In the genomic region with DNA sequence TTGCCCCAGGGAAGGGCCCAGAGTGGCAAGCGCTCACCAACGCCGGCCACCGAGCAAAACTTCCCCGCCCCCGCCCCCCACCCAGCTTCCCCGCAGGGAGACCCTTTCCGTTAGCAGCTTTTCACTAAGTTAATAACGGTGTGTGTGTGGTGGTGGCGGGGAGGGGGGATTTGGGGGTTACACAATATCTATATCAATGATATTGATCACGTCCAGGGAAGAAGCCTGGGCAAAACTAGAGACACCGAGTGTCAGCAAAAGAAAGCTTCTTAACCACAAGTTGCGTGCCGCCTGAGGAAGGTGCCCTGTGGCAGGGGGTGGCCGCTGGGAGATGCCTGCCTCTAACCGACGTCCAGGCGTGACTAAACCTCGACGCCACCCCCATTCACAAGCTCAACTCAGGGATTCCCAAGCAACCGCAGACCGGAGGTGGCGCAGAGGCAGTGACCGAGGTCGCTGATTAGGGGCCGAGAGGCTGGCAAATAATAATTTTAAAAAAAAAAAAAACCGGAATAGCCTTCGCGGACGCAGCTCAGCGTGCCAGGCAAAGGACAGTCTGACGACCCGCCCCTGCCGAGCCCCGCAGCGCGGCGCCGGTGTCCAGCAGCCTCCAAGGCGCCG, we compare ENCODE assay signal across 8 cellular contexts.
A peak's percentile ranks its signal among the peaks of the same experiment; 100 is the strongest.
DNase-seq lines count a peak whose midpoint lies in the region; ATAC-seq and TF ChIP-seq lines count a peak whose summit lies in the region.

No MANE protein-coding gene starts in this region.

- no peaks in the 10 kb centered on the region for H3K4me1 ChIP-seq in mesodermal cell (ENCODE audit: control insufficient read depth, insufficient read depth, low read length, poor library complexity, severe bottlenecking)

- H3K27ac ChIP-seq in mesodermal cell (ENCODE audit: low read depth, low read length, severe bottlenecking), result no peak overlapping the region

- H3K9me3 ChIP-seq in mesodermal cell (ENCODE audit: control insufficient read depth, low read length), result no peaks in the 10 kb centered on the region

- peaks cover 11% of the 10 kb centered on the region; the same call in 1 of the 2 replicates for H3K4me1 Mint-ChIP-seq in HFFc6 (ENCODE audit: low read depth)

- 0% methylated on average over 14 to 26 of the region's 41 CpGs for WGBS in mesodermal cell (ENCODE audit: insufficient coverage in 2 of 2), 2 experiments

- H3K36me3 ChIP-seq in mesodermal cell (ENCODE audit: control insufficient read depth, insufficient read depth, low read length), result no peaks in the 10 kb centered on the region

- peaks cover 0 to 7% of the 10 kb centered on the region in 2 donors for H3K9me3 Mint-ChIP-seq in activated naive CD4-positive, alpha-beta T cell treated with anti-CD3 and anti-CD28 coated beads, Interleukin-2, amount 50 U/mL, for 72 hours
- H3K9me3 Mint-ChIP-seq in HFFc6, result no peaks in the 10 kb centered on the region

- peaks cover 21% of the 10 kb centered on the region for H3K27me3 Mint-ChIP-seq in HFFc6 (ENCODE audit: insufficient read depth)

- no peak for TF ChIP-seq CTCF in HFFc6 (IDR thresholded peaks at IDR 0.05)
- TF ChIP-seq CTCF in astrocyte of the spinal cord (IDR thresholded peaks at IDR 0.05; ENCODE audit: low read depth, low read length), result no peak

- peak; percentile 25 to 53 for ATAC-seq in activated naive CD4-positive, alpha-beta T cell treated with anti-CD3 and anti-CD28 coated beads, Interleukin-2, amount 50 U/mL, for 72 hours

- H3K27ac Mint-ChIP-seq in activated naive CD4-positive, alpha-beta T cell treated with anti-CD3 and anti-CD28 coated beads, Interleukin-2, amount 50 U/mL, for 72 hours, result no peak overlapping the region
- no peak overlapping the region for H3K27ac Mint-ChIP-seq in HFFc6

- H3K4me3 ChIP-seq in astrocyte of the spinal cord (ENCODE audit: low read depth, low read length) (peak overlapping the region; percentile 46), mesodermal cell (ENCODE audit: extremely low read depth, insufficient read depth, low read length, poor library complexity, severe bottlenecking) (peak overlapping the region; percentile 39)

- in situ Hi-C loops in astrocyte of the spinal cord (cut with HindIII; ENCODE audit: low sequenced_read_pairs), result loop anchor here (10.0 kb wide), 1 partner anchor 876 kb away; no protein-coding TSS in a partner anchor

- H3K4me3 Mint-ChIP-seq in HFFc6, result peak overlapping the region; percentile 84; the same call in 1 of the 2 replicates

- H3K36me3 Mint-ChIP-seq in activated naive CD4-positive, alpha-beta T cell treated with anti-CD3 and anti-CD28 coated beads, Interleukin-2, amount 50 U/mL, for 72 hours, result peaks cover 5 to 25% of the 10 kb centered on the region in 2 donors
- no peaks in the 10 kb centered on the region for H3K36me3 Mint-ChIP-seq in HFFc6 (ENCODE audit: low read depth)

- peak in 1 of 2 donors; percentile 4 for DNase-seq in activated naive CD4-positive, alpha-beta T cell treated with anti-CD3 and anti-CD28 coated beads, Interleukin-2, amount 50 U/mL, for 72 hours (ENCODE audit: low spot score in 2 of 2)
- no peak for DNase-seq in activated naive CD4-positive, alpha-beta T cell treated with anti-CD3 and anti-CD28 coated beads, Interleukin-2, amount 50 U/mL, for 16 hours
- no peak for DNase-seq in HFFc6
- peak; percentile 45 for DNase-seq in NCI-H1105 (lab: John Stamatoyannopoulos, UW)
- peak; percentile 89 for DNase-seq in astrocyte of the spinal cord (ENCODE audit: low read depth, low spot score)
- no peak for DNase-seq in SKM-1 (lab: John Stamatoyannopoulos, UW; ENCODE audit: unreplicated experiment)
- no peak for DNase-seq in DMS114 treated with DMSO at 0.1 percent for 48 hours (lab: John Stamatoyannopoulos, UW; ENCODE audit: unreplicated experiment)

Comparison
In these comparisons a context has a peak if more than half of its experiments do, and no peak if none do; other contexts are left out.
1. DNase-seq: peak in NCI-H1105 (single experiment) and astrocyte of the spinal cord (single experiment); none in activated naive CD4-positive, alpha-beta T cell treated with anti-CD3 and anti-CD28 coated beads, Interleukin-2, amount 50 U/mL, for 16 hours (single experiment), HFFc6 (single experiment), SKM-1 (single experiment) and DMS114 treated with DMSO at 0.1 percent for 48 hours (single experiment).